ENCODE assay signal across 8 cellular contexts in genomic region chr14:92680781-92681650, GRCh38.
DNase-seq lines count a peak whose midpoint lies in the region; ATAC-seq lines count a peak whose summit lies in the region.

No MANE protein-coding gene starts in this region.

- H3K4me3 Mint-ChIP-seq in activated CD4-positive, alpha-beta T cell treated with anti-CD3 and anti-CD28 coated beads for 36 hours: no peak overlapping the region

- POLR2A ChIA-PET in activated CD4-positive, alpha-beta T cell treated with anti-CD3 and anti-CD28 coated beads for 36 hours (lab: Charles Lee): interaction anchor here (1.0 kb wide), 1 partner anchor 30 kb away, joined by 3 read pairs; no protein-coding TSS in a partner anchor

- peak; percentile 20 for DNase-seq in NCI-H2029 (lab: John Stamatoyannopoulos, UW)
- DNase-seq in NCI-H2029 treated with DMSO at 0.1 percent for 48 hours (lab: John Stamatoyannopoulos, UW): no peak
- peak; percentile 30 for DNase-seq in NCI-H345 treated with DMSO at 0.1 percent for 48 hours (lab: John Stamatoyannopoulos, UW; ENCODE audit: unreplicated experiment)
- peak; percentile 87 for DNase-seq in activated CD4-positive, alpha-beta T cell treated with anti-CD3 and anti-CD28 coated beads for 36 hours
- DNase-seq in cerebellar cortex (ENCODE audit: low spot score): peak; percentile 71
- DNase-seq in left colon: peak; percentile 68 to 83
- peak; percentile 62 to 65 for DNase-seq in stimulated activated CD4-positive, alpha-beta T cell treated with anti-CD3 and anti-CD28 coated beads, Interleukin-4, amount 100 ng/mL, for 48 hours (ENCODE audit: low read depth in 2 of 2)
- no peak for DNase-seq in NCI-H1048 (lab: John Stamatoyannopoulos, UW)

- H3K27me3 Mint-ChIP-seq in activated CD4-positive, alpha-beta T cell treated with anti-CD3 and anti-CD28 coated beads for 36 hours: no peaks in the 10 kb centered on the region

- no peaks in the 10 kb centered on the region for H3K9me3 Mint-ChIP-seq in activated CD4-positive, alpha-beta T cell treated with anti-CD3 and anti-CD28 coated beads for 36 hours (ENCODE audit: low read depth)

- H3K36me3 Mint-ChIP-seq in activated CD4-positive, alpha-beta T cell treated with anti-CD3 and anti-CD28 coated beads for 36 hours (ENCODE audit: low read depth): peaks cover 54% of the 10 kb centered on the region

- CTCF ChIA-PET in activated CD4-positive, alpha-beta T cell treated with anti-CD3 and anti-CD28 coated beads for 36 hours (lab: Charles Lee): interaction anchor here (0.6 to 2.8 kb wide), 28 partner anchors 10 to 556 kb away, joined by 3 to 19 read pairs (median 4); no protein-coding TSS in a partner anchor

- peaks cover 28% of the 10 kb centered on the region for H3K4me1 Mint-ChIP-seq in activated CD4-positive, alpha-beta T cell treated with anti-CD3 and anti-CD28 coated beads for 36 hours

- ATAC-seq in activated CD4-positive, alpha-beta T cell treated with anti-CD3 and anti-CD28 coated beads for 36 hours: peak; percentile 37
- peak; percentile 86 for ATAC-seq in left colon

- intact Hi-C loops in activated CD4-positive, alpha-beta T cell treated with anti-CD3 and anti-CD28 coated beads for 36 hours (cut with DNase I, micrococcal nuclease): loop anchor here (1.0 to 2.0 kb wide), 4 partner anchors 68 to 134 kb away; no protein-coding TSS in a partner anchor
- intact Hi-C loops in left colon (cut with DNase I, micrococcal nuclease): no loop called here

- H3K27ac Mint-ChIP-seq in activated CD4-positive, alpha-beta T cell treated with anti-CD3 and anti-CD28 coated beads for 36 hours: peak overlapping the region; percentile 33

Comparison
In these comparisons a context has a peak if more than half of its experiments do, and no peak if none do; other contexts are left out.
1. DNase-seq: peak in NCI-H2029 (single experiment), NCI-H345 treated with DMSO at 0.1 percent for 48 hours (single experiment), activated CD4-positive, alpha-beta T cell treated with anti-CD3 and anti-CD28 coated beads for 36 hours (single experiment), cerebellar cortex (single experiment), left colon (2 of 2) and stimulated activated CD4-positive, alpha-beta T cell treated with anti-CD3 and anti-CD28 coated beads, Interleukin-4, amount 100 ng/mL, for 48 hours (2 of 2); none in NCI-H2029 treated with DMSO at 0.1 percent for 48 hours (single experiment) and NCI-H1048 (single experiment).
2. intact Hi-C loops: an anchor here in activated CD4-positive, alpha-beta T cell treated with anti-CD3 and anti-CD28 coated beads for 36 hours (1.0 to 2.0 kb wide); none called in left colon.